In the genomic region with DNA sequence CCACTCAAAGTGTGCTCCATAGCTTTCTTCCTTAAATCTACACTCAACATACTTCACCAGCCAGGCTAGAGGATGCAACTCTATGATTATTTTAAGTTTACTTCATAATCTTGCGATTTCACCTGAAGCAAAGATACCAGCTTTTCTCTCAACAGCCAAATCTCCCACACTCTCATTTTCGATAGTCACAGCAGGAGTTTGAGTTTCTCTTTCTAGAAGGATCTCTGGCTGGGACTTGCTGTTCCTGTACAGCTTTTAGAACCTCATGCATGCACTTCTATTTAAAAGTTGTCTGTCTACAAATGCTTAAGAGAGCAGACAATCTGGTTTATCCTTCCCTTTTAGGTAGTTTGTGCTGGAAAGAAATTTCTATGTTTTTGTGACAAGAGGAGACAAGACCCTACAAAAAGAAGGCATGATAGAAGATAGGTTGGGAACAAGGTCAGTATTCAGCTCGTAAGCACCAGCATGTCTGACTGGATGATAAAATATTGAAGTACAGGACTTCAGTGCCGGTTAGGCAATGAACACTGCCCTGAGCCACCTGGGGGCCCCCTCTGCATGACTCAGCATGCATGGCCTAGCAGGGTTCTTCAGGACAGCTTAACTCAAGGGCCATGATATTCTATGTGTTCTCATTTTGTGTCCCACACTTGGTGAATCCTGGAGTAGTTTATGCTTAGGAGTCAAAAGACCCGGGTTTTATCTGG, we compare ENCODE assay signal across 8 cellular contexts.
A peak's percentile ranks its signal among the peaks of the same experiment; 100 is the strongest.
DNase-seq lines count a peak whose midpoint lies in the region; ATAC-seq lines count a peak whose summit lies in the region.

No MANE protein-coding gene starts in this region.

- H3K9me3 Mint-ChIP-seq in activated naive CD4-positive, alpha-beta T cell treated with anti-CD3 and anti-CD28 coated beads, Interleukin-2, amount 50 U/mL, for 72 hours = peaks cover 0 to 11% of the 10 kb centered on the region in 2 donors

- no peak overlapping the region for H3K27ac Mint-ChIP-seq in activated naive CD4-positive, alpha-beta T cell treated with anti-CD3 and anti-CD28 coated beads, Interleukin-2, amount 50 U/mL, for 72 hours

- DNase-seq in activated naive CD4-positive, alpha-beta T cell treated with Interleukin-2 at 50 U/mL for 16 hours = peak; percentile 1
- no peak for DNase-seq in activated naive CD4-positive, alpha-beta T cell treated with anti-CD3 and anti-CD28 coated beads, Interleukin-2, amount 50 U/mL, for 72 hours (ENCODE audit: low spot score in 2 of 2)
- DNase-seq in OCI-M1 (lab: John Stamatoyannopoulos, UW) = peak; percentile 71
- DNase-seq in glomerular visceral epithelial cell (ENCODE audit: extremely low spot score) = peak; percentile 53
- no peak for DNase-seq in NCI-H2196 (lab: John Stamatoyannopoulos, UW; ENCODE audit: unreplicated experiment)
- no peak for DNase-seq in NCI-H774 (lab: John Stamatoyannopoulos, UW)
- DNase-seq in Kasumi-1 (lab: John Stamatoyannopoulos, UW) = no peak

- ATAC-seq in activated naive CD4-positive, alpha-beta T cell treated with anti-CD3 and anti-CD28 coated beads, Interleukin-2, amount 50 U/mL, for 72 hours = no peak
- peak; percentile 61 for ATAC-seq in HG02798 (IDR thresholded peaks at IDR 0.05; ENCODE audit: poor library complexity, unreplicated experiment)

- H3K36me3 Mint-ChIP-seq in activated naive CD4-positive, alpha-beta T cell treated with anti-CD3 and anti-CD28 coated beads, Interleukin-2, amount 50 U/mL, for 72 hours = peaks cover 0 to 13% of the 10 kb centered on the region in 2 donors

Comparison
In these comparisons a context has a peak if more than half of its experiments do, and no peak if none do; other contexts are left out.
1. DNase-seq: peak in activated naive CD4-positive, alpha-beta T cell treated with Interleukin-2 at 50 U/mL for 16 hours (single experiment), OCI-M1 (single experiment) and glomerular visceral epithelial cell (single experiment); none in activated naive CD4-positive, alpha-beta T cell treated with anti-CD3 and anti-CD28 coated beads, Interleukin-2, amount 50 U/mL, for 72 hours (0 of 2), NCI-H2196 (single experiment), NCI-H774 (single experiment) and Kasumi-1 (0 of 2).